In genomic region chr2:1613731-1614354, GRCh38 we compare ENCODE assay signal across 11 cellular contexts.
DNase-seq lines count a peak whose midpoint lies in the region; ATAC-seq and TF ChIP-seq lines count a peak whose summit lies in the region.
"Had no signal": no experiment of that assay in that cellular context is flagged by ENCODE, and none has a peak within 500 bp of the region (broad histone marks: within the 10 kb centered on the region; RNA-seq: fewer than 3 reads in every experiment).

No MANE protein-coding gene starts in this region.

- POLR2A ChIA-PET in OCI-LY7 (lab: Charles Lee), result interaction anchor here (0.6 to 1.1 kb wide), 3 partner anchors 17 to 1849 kb away, joined by 3 to 4 read pairs (median 4); no protein-coding TSS in a partner anchor

- H3K79me2 ChIP-seq in OCI-LY7 (ENCODE audit: insufficient read depth, low read depth, low read length), result no peaks in the 10 kb centered on the region

- H3K27me3 Mint-ChIP-seq in nephron (ENCODE audit: low read depth) (peaks cover 16% of the 10 kb centered on the region), immature natural killer cell (ENCODE audit: low read depth in 3 of 3) (peaks cover 1 to 4% (median 3%) of the 10 kb centered on the region in 3 donors)

- H3K27ac Mint-ChIP-seq in nephron (peak overlapping the region; percentile 60 to 78 (median 77)), immature natural killer cell (no peak overlapping the region)

- H3K4me1 Mint-ChIP-seq in nephron (peaks cover 19% of the 10 kb centered on the region), immature natural killer cell (no peaks in the 10 kb centered on the region)

- CTCF ChIA-PET in OCI-LY7 (lab: Charles Lee; ENCODE audit: unreplicated experiment), result no interaction called here

- H3K4me3 Mint-ChIP-seq in nephron, result no peak overlapping the region
- no peak overlapping the region for H3K4me3 Mint-ChIP-seq in immature natural killer cell

- no peak for ATAC-seq in GM18517 (IDR thresholded peaks at IDR 0.05; ENCODE audit: unreplicated experiment)
- ATAC-seq: left lobe of liver had no signal

- H3K27ac ChIP-seq in BLaER1 (peak overlapping the region; percentile 94), OCI-LY7 (ENCODE audit: low read depth, low read length, poor library complexity, severe bottlenecking) (peak overlapping the region; percentile 36)

- H3K9me3 Mint-ChIP-seq in nephron, result no peaks in the 10 kb centered on the region
- peaks cover 0 to 3% (median 0%) of the 10 kb centered on the region in 6 donors for H3K9me3 Mint-ChIP-seq in immature natural killer cell

- peak overlapping the region; percentile 56 for H3K4me3 ChIP-seq in BLaER1
- H3K4me3 ChIP-seq in OCI-LY7 (ENCODE audit: low read depth, low read length, poor library complexity, severe bottlenecking), result no peak overlapping the region

- no peaks in the 10 kb centered on the region for H3K36me3 ChIP-seq in BLaER1
- H3K36me3 ChIP-seq in OCI-LY7 (ENCODE audit: insufficient read depth, low read length), result no peaks in the 10 kb centered on the region

- H4K20me1 ChIP-seq in BLaER1 (no peaks in the 10 kb centered on the region), OCI-LY7 (ENCODE audit: insufficient read depth, low read length) (no peaks in the 10 kb centered on the region)

- H3K4me2 ChIP-seq in BLaER1 (peak overlapping the region; percentile 88), OCI-LY7 (ENCODE audit: low read length) (peak overlapping the region; percentile 83)

- intact Hi-C loops in OCI-LY7 (cut with micrococcal nuclease; ENCODE audit: unreplicated experiment), result no loop called here

- H3K36me3 Mint-ChIP-seq in nephron (ENCODE audit: low read depth) (no peaks in the 10 kb centered on the region), immature natural killer cell (no peaks in the 10 kb centered on the region)

- no TSS peak for BruUV-seq in OCI-LY7 (replicated peaks; lab: Mats Ljungman, UMichigan)

- DNase-seq in OCI-LY7 (ENCODE audit: low spot score), result no peak
- DNase-seq in fibroblast of peridontal ligament (ENCODE audit: extremely low read depth), result peak; percentile 69
- DNase-seq in NCI-H526 treated with DMSO at 0.1 percent for 48 hours (lab: John Stamatoyannopoulos, UW), result no peak
- no peak for DNase-seq in activated naive CD4-positive, alpha-beta T cell (lab: John Stamatoyannopoulos, UW)
- DNase-seq in immature natural killer cell, result no peak
- DNase-seq: COR-L47, T-helper 9 cell had no signal

- H3K9me3 ChIP-seq in BLaER1, result no peaks in the 10 kb centered on the region
- no peaks in the 10 kb centered on the region for H3K9me3 ChIP-seq in OCI-LY7 (ENCODE audit: low read length)

- no peak overlapping the region for H2AFZ ChIP-seq in OCI-LY7 (ENCODE audit: low read length)

- no peaks in the 10 kb centered on the region for H3K27me3 ChIP-seq in BLaER1

- H3K9ac ChIP-seq in BLaER1, result peak overlapping the region; percentile 77

- H3K4me1 ChIP-seq in BLaER1 (peaks cover 99% of the 10 kb centered on the region), OCI-LY7 (ENCODE audit: insufficient read depth, low read length, poor library complexity, severe bottlenecking) (peaks cover 59% of the 10 kb centered on the region)

- TF ChIP-seq CTCF in OCI-LY7 (conservative IDR thresholded peaks at IDR 0.05; ENCODE audit: low read length), result no peak
- peak in 1 of 3 experiments; percentile 15 for TF ChIP-seq CTCF in nephron (IDR thresholded peaks at IDR 0.05; ENCODE audit: unreplicated experiment in 3 of 3)

- H3K9me2 ChIP-seq in OCI-LY7 (ENCODE audit: insufficient read depth, low read length), result no peaks in the 10 kb centered on the region

Comparison
In these comparisons a context has a peak if more than half of its experiments do, and no peak if none do; other contexts are left out.
1. H3K27ac Mint-ChIP-seq: peak in nephron (3 of 3); none in immature natural killer cell (0 of 6).